Comparison of ENCODE assay signal across 9 cellular contexts in genomic region chr2:215454519-215454918, GRCh38. TPM values are rescaled to one million over a fixed set of nuclear protein-coding genes. Genes with fewer than 3 reads are reported as not detected.
DNase-seq lines count a peak whose midpoint lies in the region; ATAC-seq and TF ChIP-seq lines count a peak whose summit lies in the region.
"Had no signal": no experiment of that assay in that cellular context is flagged by ENCODE, and none has a peak within 500 bp of the region (broad histone marks: within the 10 kb centered on the region; RNA-seq: fewer than 3 reads in every experiment).

No MANE protein-coding gene starts in this region.

- H3K27me3 Mint-ChIP-seq in activated B cell treated with CpG ODN at 0.5 μM for 24 hours, result peaks cover 17% of the 10 kb centered on the region
- peaks cover 9% of the 10 kb centered on the region for H3K27me3 Mint-ChIP-seq in activated T-helper 17 cell treated with anti-CD3 and anti-CD28 coated beads, Interleukin-2, amount 50 U/mL, for 72 hours

- DNase-seq in DMS53 treated with DMSO at 0.1 percent for 48 hours (lab: John Stamatoyannopoulos, UW; ENCODE audit: unreplicated experiment), result peak; percentile 21
- peak; percentile 15 to 30 for DNase-seq in Kasumi-1 (lab: John Stamatoyannopoulos, UW)
- DNase-seq in activated B cell treated with CpG ODN at 0.5 μM for 24 hours, result no peak
- DNase-seq in kidney glomerular epithelial cell (lab: John Stamatoyannopoulos, UW), result peak; percentile 25
- DNase-seq in GDM1 (lab: John Stamatoyannopoulos, UW), result no peak
- no peak for DNase-seq in T-helper 1 cell
- DNase-seq: naive B cell had no signal

- H3K4me3 Mint-ChIP-seq in activated B cell treated with CpG ODN at 0.5 μM for 24 hours, result no peak overlapping the region
- H3K4me3 Mint-ChIP-seq in activated T-helper 17 cell treated with anti-CD3 and anti-CD28 coated beads, Interleukin-2, amount 50 U/mL, for 72 hours, result no peak overlapping the region
- H3K4me3 Mint-ChIP-seq: naive B cell had no signal

- H3K27ac Mint-ChIP-seq in activated B cell treated with CpG ODN at 0.5 μM for 24 hours, result no peak overlapping the region
- H3K27ac Mint-ChIP-seq in activated T-helper 17 cell treated with anti-CD3 and anti-CD28 coated beads, Interleukin-2, amount 50 U/mL, for 72 hours, result no peak overlapping the region
- H3K27ac Mint-ChIP-seq: naive B cell had no signal

- CTCF ChIA-PET in activated B cell treated with CpG ODN at 0.5 μM for 24 hours (lab: Charles Lee), result interaction anchor here (0.8 to 2.7 kb wide), 4 partner anchors 12 to 477 kb away, joined by 3 to 18 read pairs (median 4); no protein-coding TSS in a partner anchor

- H3K36me3 Mint-ChIP-seq in activated B cell treated with CpG ODN at 0.5 μM for 24 hours (ENCODE audit: low read depth), result no peaks in the 10 kb centered on the region
- no peaks in the 10 kb centered on the region for H3K36me3 Mint-ChIP-seq in activated T-helper 17 cell treated with anti-CD3 and anti-CD28 coated beads, Interleukin-2, amount 50 U/mL, for 72 hours (ENCODE audit: low read depth)
- H3K36me3 Mint-ChIP-seq: naive B cell had no signal

- no peaks in the 10 kb centered on the region for H3K9me3 Mint-ChIP-seq in activated B cell treated with CpG ODN at 0.5 μM for 24 hours
- no peaks in the 10 kb centered on the region for H3K9me3 Mint-ChIP-seq in activated T-helper 17 cell treated with anti-CD3 and anti-CD28 coated beads, Interleukin-2, amount 50 U/mL, for 72 hours

- peak; percentile 71 for TF ChIP-seq CTCF in activated B cell treated with CpG ODN at 0.5 μM for 24 hours (IDR thresholded peaks at IDR 0.05)

- ATAC-seq in GM19468 (IDR thresholded peaks at IDR 0.05; ENCODE audit: extremely low read depth, unreplicated experiment), result peak; percentile 53
- no peak for ATAC-seq in activated B cell treated with CpG ODN at 0.5 μM for 24 hours (ENCODE audit: low read depth)
- ATAC-seq in activated T-helper 17 cell treated with anti-CD3 and anti-CD28 coated beads, Interleukin-2, amount 50 U/mL, for 72 hours (replicated peaks), result no peak

- no peaks in the 10 kb centered on the region for H3K4me1 Mint-ChIP-seq in activated B cell treated with CpG ODN at 0.5 μM for 24 hours
- no peaks in the 10 kb centered on the region for H3K4me1 Mint-ChIP-seq in activated T-helper 17 cell treated with anti-CD3 and anti-CD28 coated beads, Interleukin-2, amount 50 U/mL, for 72 hours
- H3K4me1 Mint-ChIP-seq: naive B cell had no signal

- POLR2A ChIA-PET in activated B cell treated with CpG ODN at 0.5 μM for 24 hours (lab: Charles Lee), result no interaction called here

- intact Hi-C loops in activated B cell treated with CpG ODN at 0.5 μM for 24 hours (cut with micrococcal nuclease), result loop anchor here (1.0 to 10.0 kb wide), 4 partner anchors 374 to 1210 kb away; no protein-coding TSS in a partner anchor

RNA-seq across cellular contexts. Expression of gene FN1, which starts 18.7 kb away (rescaled TPM):
- 0.15 TPM in 1 of 2 replicates, not detected in the other for total RNA-seq in activated B cell treated with CpG ODN at 0.5 μM for 24 hours
- total RNA-seq in activated T-helper 17 cell treated with anti-CD3 and anti-CD28 coated beads, Interleukin-2, amount 50 U/mL, for 72 hours, result 1 to 10 TPM in 1 of 2 donors, under 1 TPM in 1; 0.97 to 1.2 TPM

Comparison
In these comparisons a context has a peak if more than half of its experiments do, and no peak if none do; other contexts are left out.
1. DNase-seq: peak in DMS53 treated with DMSO at 0.1 percent for 48 hours (single experiment), Kasumi-1 (2 of 2) and kidney glomerular epithelial cell (single experiment); none in activated B cell treated with CpG ODN at 0.5 μM for 24 hours (single experiment), GDM1 (single experiment) and T-helper 1 cell (0 of 5).